In genomic region chr6:71289802-71290175, GRCh38 we compare ENCODE assay signal across 8 cellular contexts. TPM values are rescaled to one million over a fixed set of nuclear protein-coding genes. Genes with fewer than 3 reads are reported as not detected.
DNase-seq lines count a peak whose midpoint lies in the region; ATAC-seq, FAIRE-seq and TF ChIP-seq lines count a peak whose summit lies in the region.

No MANE protein-coding gene starts in this region.

- CTCF ChIA-PET in T-cell (lab: Charles Lee): no interaction called here

- POLR2A ChIA-PET in T-cell (lab: Charles Lee): no interaction called here

- peaks cover 15% of the 10 kb centered on the region for H3K36me3 Mint-ChIP-seq in T-cell

- DNase-seq in GM19239 (ENCODE audit: insufficient read length, low spot score) (no peak), T-cell (no peak), fibroblast of pulmonary artery (ENCODE audit: low read depth) (no peak), skeletal muscle cell (ENCODE audit: low read depth) (no peak), globus pallidus (ENCODE audit: low spot score) (no peak), GM13977 (ENCODE audit: low spot score) (no peak), NCI-H2081 treated with DMSO at 0.1 percent for 48 hours (lab: John Stamatoyannopoulos, UW) (no peak)

- peak overlapping the region; percentile 69 for H3K4me3 ChIP-seq in fibroblast of pulmonary artery (replicated peaks; ENCODE audit: low read depth, low read length)
- peak overlapping the region; percentile 71 for H3K4me3 ChIP-seq in skeletal muscle cell (ENCODE audit: low read depth, low read length)

- in situ Hi-C loops in GM13977 (cut with MboI; ENCODE audit: low pct_unique_long_range_greater_than_20kb, low sequenced_read_pairs, unreplicated experiment): no loop called here

- no peaks in the 10 kb centered on the region for H3K27me3 Mint-ChIP-seq in T-cell

- peak overlapping the region in 1 of 2 donors; percentile 40 for H3K27ac Mint-ChIP-seq in T-cell

- no peak for TF ChIP-seq CTCF in fibroblast of pulmonary artery (IDR thresholded peaks at IDR 0.05; ENCODE audit: low read length, missing control alignments)
- no peak for TF ChIP-seq CTCF in GM13977 (IDR thresholded peaks at IDR 0.05; ENCODE audit: extremely low read depth, insufficient read depth, missing control alignments)

- FAIRE-seq in GM19239 (lab: Jason Lieb, UNC): peak; percentile 57

- no peak for ATAC-seq in T-cell (replicated peaks in 1 of 4)
- ATAC-seq in GM19023 (IDR thresholded peaks at IDR 0.05; ENCODE audit: unreplicated experiment): no peak

- H3K4me3 Mint-ChIP-seq in T-cell: peak overlapping the region; percentile 75 to 82 (median 77)

- no peaks in the 10 kb centered on the region for H3K9me3 Mint-ChIP-seq in T-cell

- peaks cover 39 to 46% (median 44%) of the 10 kb centered on the region in 3 donors for H3K4me1 Mint-ChIP-seq in T-cell

RNA-seq across cellular contexts. Expression of gene OGFRL1, which starts 1.2 kb away (rescaled TPM):
- total RNA-seq in T-cell: 10 to 100 TPM in 1 of 5 donors, 1 to 10 TPM in 4; 7.3 to 10.0 (median 8.2) TPM
